Comparison of ENCODE assay signal across 27 cellular contexts in the genomic region with DNA sequence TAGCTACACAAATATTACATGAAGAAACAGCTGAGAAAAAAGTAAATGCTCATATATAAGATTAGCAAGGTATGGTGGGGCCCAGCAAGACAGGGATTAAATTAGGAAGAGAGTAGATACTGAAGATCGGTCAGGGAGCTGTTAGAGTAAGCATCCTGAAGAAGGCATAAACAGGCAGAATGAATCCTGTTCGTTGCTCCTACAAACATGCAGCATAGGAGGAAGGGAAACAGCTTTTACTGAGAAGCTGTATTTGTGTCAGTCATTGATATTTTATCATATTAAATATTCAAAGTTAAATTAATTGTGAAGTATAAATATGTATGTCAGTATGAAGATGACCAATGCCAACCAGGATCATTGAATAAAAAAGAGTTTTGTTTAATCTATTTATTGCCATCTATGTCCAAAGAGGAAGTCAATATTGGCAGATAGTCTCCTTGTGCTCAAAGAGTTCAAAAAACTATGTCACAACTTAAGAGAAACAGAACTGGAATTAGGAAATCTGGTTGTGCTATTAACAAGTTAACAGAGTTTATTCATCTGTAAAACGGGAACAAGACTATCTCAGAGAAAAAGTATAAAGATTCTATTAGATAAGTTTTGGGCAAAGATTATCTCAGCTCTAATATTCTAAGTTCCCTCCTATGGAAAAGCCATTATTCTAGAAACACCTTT.
"Had no signal": no experiment of that assay in that cellular context is flagged by ENCODE, and none has a peak within 500 bp of the region (broad histone marks: within the 10 kb centered on the region; RNA-seq: fewer than 3 reads in every experiment).

No MANE protein-coding gene starts in this region.

- H3K9me3 ChIP-seq: suprapubic skin, testis, thoracic aorta, thyroid gland, tibial artery, tibial nerve, transverse colon, upper lobe of left lung, upper lobe of right lung, uterus, vagina had no signal

- ATAC-seq: stimulated activated effector memory CD8-positive, alpha-beta T cell treated with anti-CD3 and anti-CD28 coated beads, Interleukin-12 subunit alpha, Interleukin-12 subunit beta, amount 100 ng/mL, for 72 hours; stimulated activated memory B cell treated with anti-CD40 and anti-IgM and Interleukin-4, amounts not matched to agents 10 μg/mL and 1 μg/mL and 100 μg/mL, for 72 hours; stimulated activated naive B cell treated with anti-CD40 and anti-IgM and Interleukin-4, amounts not matched to agents 10 μg/mL and 1 μg/mL and 100 μg/mL, for 72 hours; stimulated activated naive CD8-positive, alpha-beta T cell treated with anti-CD3 and anti-CD28 coated beads, Interleukin-15, amount 100 ng/mL, for 72 hours; stimulated activated naive CD8-positive, alpha-beta T cell treated with anti-CD3 and anti-CD28 coated beads, Interleukin-15, Interleukin-2, amounts not matched to agents 100 U/mL and 50 U/mL, for 24 hours; upper lobe of right lung had no signal

- H3K36me3 ChIP-seq: stomach, suprapubic skin, thoracic aorta, thyroid gland, tibial artery, tibial nerve, transverse colon, upper lobe of left lung, upper lobe of right lung, uterus, vagina had no signal

- FAIRE-seq: urothelium cell line had no signal

- H3K4me1 ChIP-seq: stomach, suprapubic skin, testis, thyroid gland, tibial artery, tibial nerve, transverse colon, upper lobe of left lung, upper lobe of right lung, uterus, vagina had no signal

- H3K4me3 ChIP-seq: stomach, suprapubic skin, testis, thoracic aorta, thyroid gland, tibial artery, tibial nerve, transverse colon, upper lobe of left lung, upper lobe of right lung, uterus, vagina had no signal

- DNase-seq: stimulated activated CD4-positive, alpha-beta T cell treated with anti-CD3 and anti-CD28 coated beads, Interleukin-2, amount 100 ng/mL, for 48 hours; stimulated activated CD4-positive, alpha-beta T cell treated with anti-CD3 and anti-CD28 coated beads, Interleukin-4, amount 100 ng/mL, for 1 hour; stimulated activated CD4-positive, alpha-beta T cell treated with anti-CD3 and anti-CD28 coated beads, Interleukin-4, amount 100 ng/mL, for 24 hours; stimulated activated CD4-positive, alpha-beta T cell treated with anti-CD3 and anti-CD28 coated beads, Interleukin-4, amount 100 ng/mL, for 4 hours; stimulated activated CD8-positive, alpha-beta memory T cell treated with anti-CD3 and anti-CD28 coated beads, Interleukin-4, amount 100 ng/mL, for 48 hours; stimulated activated naive B cell treated with anti-CD40 and anti-IgM and Interleukin-4, amounts not matched to agents 10 μg/mL and 1 μg/mL and 100 μg/mL, for 72 hours; stimulated activated naive CD4-positive, alpha-beta T cell; stimulated activated naive CD4-positive, alpha-beta T cell treated with Interleukin-2 at 50 U/mL for 16 hours; stimulated activated naive CD8-positive, alpha-beta T cell treated with anti-CD3 and anti-CD28 coated beads, Interleukin-15, amount 100 ng/mL, for 72 hours; stimulated activated naive CD8-positive, alpha-beta T cell treated with anti-CD3 and anti-CD28 coated beads, Interleukin-15, Interleukin-2, amounts not matched to agents 100 U/mL and 50 U/mL, for 24 hours; stomach; substantia nigra; testis; thyroid gland; tibial artery; transverse colon; trophoblast cell; upper lobe of left lung; upper lobe of right lung; uterus had no signal

- H3K27ac ChIP-seq: stomach, suprapubic skin, testis, thoracic aorta, thyroid gland, tibial artery, tibial nerve, transverse colon, upper lobe of left lung, upper lobe of right lung, uterus, vagina had no signal

- H3K27me3 ChIP-seq: stomach, suprapubic skin, testis, thyroid gland, tibial artery, tibial nerve, transverse colon, upper lobe of left lung, upper lobe of right lung, uterus, vagina had no signal
